In the genomic region with DNA sequence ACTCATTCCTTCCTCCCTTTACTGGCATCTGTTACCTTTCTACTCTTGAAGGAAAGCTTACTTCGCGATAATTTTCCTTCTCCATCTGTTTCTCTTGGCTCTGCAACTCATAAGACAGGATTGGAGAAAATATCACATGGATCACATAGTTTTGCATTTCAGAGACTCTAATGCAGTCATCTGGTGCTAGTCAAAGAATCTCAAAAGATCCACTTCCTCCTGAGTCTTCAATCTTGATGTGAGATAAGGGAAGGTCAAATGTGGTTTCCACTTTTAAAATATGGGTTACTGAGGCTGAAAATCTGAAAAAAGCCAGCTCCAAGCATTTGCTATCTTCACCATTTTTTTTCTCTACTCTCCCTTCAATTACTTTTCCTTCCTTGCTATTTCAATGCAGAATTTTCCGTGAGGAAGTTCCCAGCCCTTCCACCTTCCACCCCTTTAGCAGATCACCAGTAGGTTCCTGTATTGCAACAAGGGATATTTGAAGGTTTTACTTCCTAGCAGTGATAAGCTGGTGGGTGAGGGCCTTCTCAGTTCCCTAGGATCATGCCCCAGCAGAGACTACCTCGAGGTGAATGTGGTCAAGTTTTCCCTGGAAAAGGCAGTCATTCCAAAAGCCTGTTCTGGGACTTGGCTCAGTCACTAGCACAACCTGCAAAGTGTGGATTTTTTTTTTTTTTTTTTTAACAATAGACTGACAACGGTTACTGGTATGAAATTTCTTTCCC, we compare ENCODE assay signal across 2 cellular contexts.
TF ChIP-seq lines count a peak whose summit lies in the region.

No MANE protein-coding gene starts in this region.

TF ChIP-seq in SK-N-SH, 30 proteins besides CTCF, POLR2A, EP300 and RAD21:
- TF ChIP-seq, protein P1, sequence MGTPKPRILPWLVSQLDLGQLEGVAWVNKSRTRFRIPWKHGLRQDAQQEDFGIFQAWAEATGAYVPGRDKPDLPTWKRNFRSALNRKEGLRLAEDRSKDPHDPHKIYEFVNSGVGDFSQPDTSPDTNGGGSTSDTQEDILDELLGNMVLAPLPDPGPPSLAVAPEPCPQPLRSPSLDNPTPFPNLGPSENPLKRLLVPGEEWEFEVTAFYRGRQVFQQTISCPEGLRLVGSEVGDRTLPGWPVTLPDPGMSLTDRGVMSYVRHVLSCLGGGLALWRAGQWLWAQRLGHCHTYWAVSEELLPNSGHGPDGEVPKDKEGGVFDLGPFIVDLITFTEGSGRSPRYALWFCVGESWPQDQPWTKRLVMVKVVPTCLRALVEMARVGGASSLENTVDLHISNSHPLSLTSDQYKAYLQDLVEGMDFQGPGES (IDR thresholded peaks at IDR 0.05; ENCODE audit: low read depth, low read length), result no peak
- TF ChIP-seq TCF12 (IDR thresholded peaks at IDR 0.05), result 0 out of 2 replicates have a peak, but pooled peaks have one; percentile 5
TF ChIP-seq in SK-N-SH: peak in this region for 1.

TF ChIP-seq in SK-N-SH treated with all-trans-retinoic acid at 6 μM for 48 hours, 23 proteins besides CTCF, POLR2A, EP300 and RAD21 (continued from another document):
- TF ChIP-seq, protein P2, sequence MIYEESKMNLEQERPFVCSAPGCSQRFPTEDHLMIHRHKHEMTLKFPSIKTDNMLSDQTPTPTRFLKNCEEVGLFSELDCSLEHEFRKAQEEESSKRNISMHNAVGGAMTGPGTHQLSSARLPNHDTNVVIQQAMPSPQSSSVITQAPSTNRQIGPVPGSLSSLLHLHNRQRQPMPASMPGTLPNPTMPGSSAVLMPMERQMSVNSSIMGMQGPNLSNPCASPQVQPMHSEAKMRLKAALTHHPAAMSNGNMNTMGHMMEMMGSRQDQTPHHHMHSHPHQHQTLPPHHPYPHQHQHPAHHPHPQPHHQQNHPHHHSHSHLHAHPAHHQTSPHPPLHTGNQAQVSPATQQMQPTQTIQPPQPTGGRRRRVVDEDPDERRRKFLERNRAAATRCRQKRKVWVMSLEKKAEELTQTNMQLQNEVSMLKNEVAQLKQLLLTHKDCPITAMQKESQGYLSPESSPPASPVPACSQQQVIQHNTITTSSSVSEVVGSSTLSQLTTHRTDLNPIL (CRISPR knock-in tag; IDR thresholded peaks at IDR 0.05; ENCODE audit: low read depth), result no peak
- TF ChIP-seq CSDC2 (CRISPR knock-in tag; IDR thresholded peaks at IDR 0.05) (no peak), PPARA (CRISPR knock-in tag; IDR thresholded peaks at IDR 0.05; ENCODE audit: borderline replicate concordance) (no peak), ESRRG (CRISPR knock-in tag; IDR thresholded peaks at IDR 0.05) (no peak), ISL1 (CRISPR knock-in tag; IDR thresholded peaks at IDR 0.05) (no peak), ZNF70 (CRISPR knock-in tag; IDR thresholded peaks at IDR 0.05) (no peak), ZFP3 (CRISPR knock-in tag; IDR thresholded peaks at IDR 0.05) (no peak), ZC3H10 (CRISPR knock-in tag; IDR thresholded peaks at IDR 0.05) (no peak), GLIS3 (CRISPR knock-in tag; IDR thresholded peaks at IDR 0.05) (no peak), TCF4 (CRISPR knock-in tag; IDR thresholded peaks at IDR 0.05; ENCODE audit: borderline replicate concordance) (no peak), ARNTL (CRISPR knock-in tag; IDR thresholded peaks at IDR 0.05; ENCODE audit: borderline replicate concordance, low read depth) (no peak)
- TF ChIP-seq, protein P3, sequence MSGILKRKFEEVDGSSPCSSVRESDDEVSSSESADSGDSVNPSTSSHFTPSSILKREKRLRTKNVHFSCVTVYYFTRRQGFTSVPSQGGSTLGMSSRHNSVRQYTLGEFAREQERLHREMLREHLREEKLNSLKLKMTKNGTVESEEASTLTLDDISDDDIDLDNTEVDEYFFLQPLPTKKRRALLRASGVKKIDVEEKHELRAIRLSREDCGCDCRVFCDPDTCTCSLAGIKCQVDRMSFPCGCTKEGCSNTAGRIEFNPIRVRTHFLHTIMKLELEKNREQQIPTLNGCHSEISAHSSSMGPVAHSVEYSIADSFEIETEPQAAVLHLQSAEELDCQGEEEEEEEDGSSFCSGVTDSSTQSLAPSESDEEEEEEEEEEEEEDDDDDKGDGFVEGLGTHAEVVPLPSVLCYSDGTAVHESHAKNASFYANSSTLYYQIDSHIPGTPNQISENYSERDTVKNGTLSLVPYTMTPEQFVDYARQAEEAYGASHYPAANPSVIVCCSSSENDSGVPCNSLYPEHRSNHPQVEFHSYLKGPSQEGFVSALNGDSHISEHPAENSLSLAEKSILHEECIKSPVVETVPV (CRISPR knock-in tag; IDR thresholded peaks at IDR 0.05), result no peak
- TF ChIP-seq, protein P4, sequence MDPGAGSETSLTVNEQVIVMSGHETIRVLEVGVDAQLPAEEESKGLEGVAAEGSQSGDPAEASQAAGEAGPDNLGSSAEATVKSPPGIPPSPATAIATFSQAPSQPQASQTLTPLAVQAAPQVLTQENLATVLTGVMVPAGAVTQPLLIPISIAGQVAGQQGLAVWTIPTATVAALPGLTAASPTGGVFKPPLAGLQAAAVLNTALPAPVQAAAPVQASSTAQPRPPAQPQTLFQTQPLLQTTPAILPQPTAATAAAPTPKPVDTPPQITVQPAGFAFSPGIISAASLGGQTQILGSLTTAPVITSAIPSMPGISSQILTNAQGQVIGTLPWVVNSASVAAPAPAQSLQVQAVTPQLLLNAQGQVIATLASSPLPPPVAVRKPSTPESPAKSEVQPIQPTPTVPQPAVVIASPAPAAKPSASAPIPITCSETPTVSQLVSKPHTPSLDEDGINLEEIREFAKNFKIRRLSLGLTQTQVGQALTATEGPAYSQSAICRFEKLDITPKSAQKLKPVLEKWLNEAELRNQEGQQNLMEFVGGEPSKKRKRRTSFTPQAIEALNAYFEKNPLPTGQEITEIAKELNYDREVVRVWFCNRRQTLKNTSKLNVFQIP (CRISPR knock-in tag; IDR thresholded peaks at IDR 0.05; ENCODE audit: borderline replicate concordance, low read depth), result no peak
- TF ChIP-seq, protein P5, sequence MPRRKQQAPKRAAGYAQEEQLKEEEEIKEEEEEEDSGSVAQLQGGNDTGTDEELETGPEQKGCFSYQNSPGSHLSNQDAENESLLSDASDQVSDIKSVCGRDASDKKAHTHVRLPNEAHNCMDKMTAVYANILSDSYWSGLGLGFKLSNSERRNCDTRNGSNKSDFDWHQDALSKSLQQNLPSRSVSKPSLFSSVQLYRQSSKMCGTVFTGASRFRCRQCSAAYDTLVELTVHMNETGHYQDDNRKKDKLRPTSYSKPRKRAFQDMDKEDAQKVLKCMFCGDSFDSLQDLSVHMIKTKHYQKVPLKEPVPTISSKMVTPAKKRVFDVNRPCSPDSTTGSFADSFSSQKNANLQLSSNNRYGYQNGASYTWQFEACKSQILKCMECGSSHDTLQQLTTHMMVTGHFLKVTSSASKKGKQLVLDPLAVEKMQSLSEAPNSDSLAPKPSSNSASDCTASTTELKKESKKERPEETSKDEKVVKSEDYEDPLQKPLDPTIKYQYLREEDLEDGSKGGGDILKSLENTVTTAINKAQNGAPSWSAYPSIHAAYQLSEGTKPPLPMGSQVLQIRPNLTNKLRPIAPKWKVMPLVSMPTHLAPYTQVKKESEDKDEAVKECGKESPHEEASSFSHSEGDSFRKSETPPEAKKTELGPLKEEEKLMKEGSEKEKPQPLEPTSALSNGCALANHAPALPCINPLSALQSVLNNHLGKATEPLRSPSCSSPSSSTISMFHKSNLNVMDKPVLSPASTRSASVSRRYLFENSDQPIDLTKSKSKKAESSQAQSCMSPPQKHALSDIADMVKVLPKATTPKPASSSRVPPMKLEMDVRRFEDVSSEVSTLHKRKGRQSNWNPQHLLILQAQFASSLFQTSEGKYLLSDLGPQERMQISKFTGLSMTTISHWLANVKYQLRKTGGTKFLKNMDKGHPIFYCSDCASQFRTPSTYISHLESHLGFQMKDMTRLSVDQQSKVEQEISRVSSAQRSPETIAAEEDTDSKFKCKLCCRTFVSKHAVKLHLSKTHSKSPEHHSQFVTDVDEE (CRISPR knock-in tag; IDR thresholded peaks at IDR 0.05), result no peak
TF ChIP-seq in SK-N-SH treated with all-trans-retinoic acid at 6 μM for 48 hours: peak in this region for 0.
